ENCODE assay signal across 7 cellular contexts in genomic region chr2:190609397-190609796, GRCh38. TPM values are rescaled to one million over a fixed set of nuclear protein-coding genes. Genes with fewer than 3 reads are reported as not detected.
A peak's percentile ranks its signal among the peaks of the same experiment; 100 is the strongest.
DNase-seq lines count a peak whose midpoint lies in the region; TF ChIP-seq lines count a peak whose summit lies in the region.
"Not testable (repeated sequence)": the region's sequence is repeated elsewhere in the genome, so short reads cannot be mapped to it uniquely, and the experiment has no call there.

No MANE protein-coding gene starts in this region.

- H3K36me3 Mint-ChIP-seq in Caco-2 (ENCODE audit: insufficient read depth, unreplicated experiment); nephron (ENCODE audit: low read depth): not testable (repeated sequence)

- H3K36me3 ChIP-seq in Caco-2 (ENCODE audit: control insufficient read depth, insufficient read depth, low read length); SJSA1: not testable (repeated sequence)

- not testable (repeated sequence) for H3K9me3 ChIP-seq in Caco-2; SJSA1 (replicated peaks)

- CTCF ChIA-PET in Caco-2 (lab: Charles Lee) = not testable (repeated sequence)

- H3K27me3 ChIP-seq in Caco-2 (replicated peaks; ENCODE audit: control insufficient read depth, insufficient read depth, low read length); SJSA1 (replicated peaks); dorsolateral prefrontal cortex: not testable (repeated sequence)

- H3K27ac Mint-ChIP-seq in Caco-2 (ENCODE audit: unreplicated experiment) = peak overlapping the region; percentile 52
- peak overlapping the region; percentile 75 to 94 (median 93) for H3K27ac Mint-ChIP-seq in nephron

- not testable (repeated sequence) for H3K27me3 Mint-ChIP-seq in Caco-2 (ENCODE audit: insufficient read depth, unreplicated experiment); nephron (ENCODE audit: low read depth)

- POLR2A ChIA-PET in Caco-2 (lab: Charles Lee) = interaction anchor here (0.6 to 0.7 kb wide), 2 partner anchors 39 to 54 kb away, joined by 3 read pairs; no protein-coding TSS in a partner anchor

- intact Hi-C loops in Caco-2 (cut with micrococcal nuclease; ENCODE audit: unreplicated experiment) = loop anchor here (1.0 kb wide), 5 partner anchors 9 to 79 kb away; partner anchors contain the start of gene NEMP2
- intact Hi-C loops in dorsolateral prefrontal cortex (cut with DNase I) = not testable (repeated sequence)

- H3K4me1 Mint-ChIP-seq in Caco-2 (ENCODE audit: low read depth, unreplicated experiment) = peaks cover 51% of the 10 kb centered on the region
- peaks cover 24% of the 10 kb centered on the region for H3K4me1 Mint-ChIP-seq in nephron

- TF ChIP-seq CTCF in Caco-2 (IDR thresholded peaks at IDR 0.05; ENCODE audit: insufficient read depth in 1 of 2, low read depth in 1 of 2, low read length in 1 of 2, severe bottlenecking in 1 of 2, unreplicated experiment in 1 of 2); dorsolateral prefrontal cortex (IDR thresholded peaks at IDR 0.05 in 54 of 56, conservative IDR thresholded peaks at IDR 0.05 in 2 of 56; ENCODE audit: low read depth in 1 of 56, partially characterized antibody in 56 of 56); nephron (IDR thresholded peaks at IDR 0.05; ENCODE audit: unreplicated experiment in 3 of 3): not testable (repeated sequence)

- DNase-seq in Caco-2 (peak; percentile 66 to 79), LoVo (ENCODE audit: low spot score) (peak; percentile 37), glomerular visceral epithelial cell (ENCODE audit: extremely low spot score) (peak; percentile 30), kidney tubule cell (ENCODE audit: low spot score) (peak; percentile 6)
- not testable (repeated sequence) for DNase-seq in SJSA1 (ENCODE audit: low read depth in 1 of 2, low spot score in 2 of 2); dorsolateral prefrontal cortex

- H3K27ac ChIP-seq in SJSA1 (peak overlapping the region; percentile 96; the same call in 1 of the 2 replicates), dorsolateral prefrontal cortex (peak overlapping the region in 31 of 59 donors; percentile 12 to 80 (median 53))

- not testable (repeated sequence) for H3K4me3 ChIP-seq in Caco-2 (ENCODE audit: low read depth, low read length); SJSA1; dorsolateral prefrontal cortex

- H3K4me1 ChIP-seq in Caco-2 (peaks cover 71% of the 10 kb centered on the region), SJSA1 (replicated peaks) (peaks cover 22% of the 10 kb centered on the region)

- H3K9me3 Mint-ChIP-seq in Caco-2 (ENCODE audit: unreplicated experiment) = not testable (repeated sequence)
- peaks cover 14% of the 10 kb centered on the region for H3K9me3 Mint-ChIP-seq in nephron

- peak overlapping the region; percentile 38 for H3K4me3 Mint-ChIP-seq in Caco-2 (ENCODE audit: unreplicated experiment)
- H3K4me3 Mint-ChIP-seq in nephron = not testable (repeated sequence)

- BruUV-seq in Caco-2 (replicated peaks; lab: Mats Ljungman, UMichigan) = not testable (repeated sequence)

RNA-seq across cellular contexts. Expression of gene NAB1, which starts 39.5 kb away (rescaled TPM):
- 87.9 and 88.1 TPM in 2 replicates for total RNA-seq in Caco-2 (2022)
- total RNA-seq in SJSA1 (2014; rRNA removed; shearing (Covaris generic)) = 30.1 and 31.2 TPM in 2 replicates
- 100 to 1,000 TPM in 1 of 120 experiments, 10 to 100 TPM in 119; 42.6 to 115 (median 62.1) TPM for total RNA-seq in dorsolateral prefrontal cortex
